Comparison of ENCODE assay signal across 8 cellular contexts in genomic region chr7:66627876-66628360, GRCh38. TPM values are rescaled to one million over a fixed set of nuclear protein-coding genes. Genes with fewer than 3 reads are reported as not detected.
A peak's percentile ranks its signal among the peaks of the same experiment; 100 is the strongest.
DNase-seq lines count a peak whose midpoint lies in the region; ATAC-seq and TF ChIP-seq lines count a peak whose summit lies in the region.

No MANE protein-coding gene starts in this region.

- no peak for TF ChIP-seq EP300 in SK-N-SH (IDR thresholded peaks at IDR 0.05; ENCODE audit: borderline replicate concordance in 1 of 2, low read depth in 1 of 2, low read length in 1 of 2)

- no peaks in the 10 kb centered on the region for H4K20me1 ChIP-seq in SK-N-SH (ENCODE audit: insufficient read depth)

- H3K27ac ChIP-seq in SK-N-SH (ENCODE audit: low read depth in 2 of 2, low read length in 1 of 2) (peak overlapping the region; percentile 90 to 94), esophagus squamous epithelium (peak overlapping the region; percentile 95 to 99 (median 98))

- H3K79me2 ChIP-seq in SK-N-SH (ENCODE audit: insufficient read depth) = peaks cover 29% of the 10 kb centered on the region

- H3K9ac ChIP-seq in SK-N-SH = peak overlapping the region; percentile 92

- no peak for TF ChIP-seq RAD21 in SK-N-SH (IDR thresholded peaks at IDR 0.05; ENCODE audit: low read length)

- peaks cover 0 to 15% of the 10 kb centered on the region in 2 experiments; a peak in 1 of 4 replicates for H3K4me1 ChIP-seq in SK-N-SH (ENCODE audit: control insufficient read depth in 1 of 2, insufficient read depth in 2 of 2, low read depth in 1 of 2, low read length in 1 of 2)
- peaks cover 5 to 47% (median 15%) of the 10 kb centered on the region in 3 donors for H3K4me1 ChIP-seq in esophagus squamous epithelium

- H3K36me3 ChIP-seq in SK-N-SH (replicated peaks in 1 of 2; ENCODE audit: control insufficient read depth in 1 of 2, insufficient read depth in 2 of 2, low read length in 1 of 2) = no peaks in the 10 kb centered on the region
- no peaks in the 10 kb centered on the region for H3K36me3 ChIP-seq in esophagus squamous epithelium

- no peak for DNase-seq in SK-N-SH
- DNase-seq in esophagus squamous epithelium (lab: John Stamatoyannopoulos, UW) = no peak
- no peak for DNase-seq in omental fat pad (ENCODE audit: low spot score)
- no peak for DNase-seq in activated gamma-delta T cell (lab: John Stamatoyannopoulos, UW)
- DNase-seq in HK-2 (ENCODE audit: unreplicated experiment) = no peak
- no peak for DNase-seq in stimulated activated CD4-positive, alpha-beta T cell treated with anti-CD3 and anti-CD28 coated beads, Interleukin-4, amount 100 ng/mL, for 4 hours

- WGBS in SK-N-SH (ENCODE audit: low lambda C conversion rate) = under 1% methylated on average over 18 of the region's 18 CpGs
- WGBS in esophagus squamous epithelium, 2 donors = 0 to 1% methylated on average over 4 to 18 of the region's 18 CpGs

- peak; percentile 3 for ATAC-seq in GM18517 (IDR thresholded peaks at IDR 0.05; ENCODE audit: unreplicated experiment)
- ATAC-seq in HG02588 (IDR thresholded peaks at IDR 0.05; ENCODE audit: unreplicated experiment) = peak; percentile 1
- peak; percentile 38 for ATAC-seq in omental fat pad (ENCODE audit: low FRiP score)

- TF ChIP-seq CTCF in SK-N-SH (IDR thresholded peaks at IDR 0.05) (no peak; the same call in 1 of the 2 replicates), esophagus squamous epithelium (IDR thresholded peaks at IDR 0.05) (no peak), omental fat pad (IDR thresholded peaks at IDR 0.05) (no peak)

- H2AFZ ChIP-seq in SK-N-SH (ENCODE audit: low read depth) = peak overlapping the region; percentile 89

- POLR2A ChIA-PET in SK-N-SH (lab: Yijun Ruan, JAX) = interaction anchor here (1.3 to 3.4 kb wide), 6 partner anchors 9 to 552 kb away, joined by 3 to 20 read pairs (median 4); partner anchors contain the start of gene ASL

- H3K27me3 ChIP-seq in SK-N-SH (ENCODE audit: insufficient read depth) (no peaks in the 10 kb centered on the region), esophagus squamous epithelium (no peaks in the 10 kb centered on the region)

- peaks cover 19% of the 10 kb centered on the region for H3F3A ChIP-seq in SK-N-SH (replicated peaks; ENCODE audit: insufficient read depth)

- H3K9me2 ChIP-seq in SK-N-SH = no peaks in the 10 kb centered on the region

- CTCF ChIA-PET in SK-N-SH (lab: Yijun Ruan, JAX) = interaction anchor here (1.1 to 3.3 kb wide), 3 partner anchors 24 to 214 kb away, joined by 3 to 16 read pairs (median 3); no protein-coding TSS in a partner anchor

- peak overlapping the region; percentile 64 to 94 for H3K4me3 ChIP-seq in SK-N-SH (ENCODE audit: low read depth in 2 of 2, low read length in 1 of 2)
- H3K4me3 ChIP-seq in esophagus squamous epithelium = peak overlapping the region; percentile 69 to 96 (median 82)

- no peak for TF ChIP-seq POLR2A in esophagus squamous epithelium (IDR thresholded peaks at IDR 0.05)

- peak overlapping the region; percentile 88 for H3K4me2 ChIP-seq in SK-N-SH

- intact Hi-C loops in esophagus squamous epithelium (cut with DNase I) = no loop called here

- no peaks in the 10 kb centered on the region for H3K9me3 ChIP-seq in SK-N-SH
- no peaks in the 10 kb centered on the region for H3K9me3 ChIP-seq in esophagus squamous epithelium

TF ChIP-seq in SK-N-SH, 30 proteins besides CTCF, POLR2A, EP300 and RAD21:
- TF ChIP-seq MXI1 (IDR thresholded peaks at IDR 0.05; ENCODE audit: low read depth, low read length) (no peak), TEAD4 (IDR thresholded peaks at IDR 0.05; ENCODE audit: borderline replicate concordance, insufficient read depth) (no peak), EZH2phosphoT487 (IDR thresholded peaks at IDR 0.05; ENCODE audit: borderline replicate concordance, low read depth) (no peak), JUND (IDR thresholded peaks at IDR 0.05) (no peak), MEF2A (IDR thresholded peaks at IDR 0.05; ENCODE audit: borderline replicate concordance, low read depth) (no peak), RCOR1 (IDR thresholded peaks at IDR 0.05; ENCODE audit: low read length) (no peak), PBX3 (IDR thresholded peaks at IDR 0.05) (no peak), GABPA (IDR thresholded peaks at IDR 0.05; ENCODE audit: low read depth) (no peak), NFIC (IDR thresholded peaks at IDR 0.05; ENCODE audit: borderline replicate concordance) (no peak), ELF1 (IDR thresholded peaks at IDR 0.05) (no peak), MAX (IDR thresholded peaks at IDR 0.05; ENCODE audit: low read depth) (no peak)

RNA-seq across cellular contexts. Expression of gene KCTD7, which starts 0.8 kb away (rescaled TPM):
- polyA plus RNA-seq in SK-N-SH (2012; rRNA removed) = 19.5 and 27.4 TPM in 2 replicates
- 9.2 and 11.0 TPM in 2 replicates for polyA plus RNA-seq in SK-N-SH (2012; cell fraction: cytosol; rRNA removed)
- polyA plus RNA-seq in SK-N-SH (2012; cell fraction: nucleus; rRNA removed) = 71.9 and 88.4 TPM in 2 replicates
- total RNA-seq in esophagus squamous epithelium = 1 to 10 TPM in 3 of 4 donors, under 1 TPM in 1; 0.99 to 6.1 (median 3.5) TPM
- 10 to 100 TPM; 14.2 to 26.8 (median 14.6) TPM for total RNA-seq in omental fat pad
